Comparison of ENCODE assay signal across 3 cellular contexts in the genomic region with DNA sequence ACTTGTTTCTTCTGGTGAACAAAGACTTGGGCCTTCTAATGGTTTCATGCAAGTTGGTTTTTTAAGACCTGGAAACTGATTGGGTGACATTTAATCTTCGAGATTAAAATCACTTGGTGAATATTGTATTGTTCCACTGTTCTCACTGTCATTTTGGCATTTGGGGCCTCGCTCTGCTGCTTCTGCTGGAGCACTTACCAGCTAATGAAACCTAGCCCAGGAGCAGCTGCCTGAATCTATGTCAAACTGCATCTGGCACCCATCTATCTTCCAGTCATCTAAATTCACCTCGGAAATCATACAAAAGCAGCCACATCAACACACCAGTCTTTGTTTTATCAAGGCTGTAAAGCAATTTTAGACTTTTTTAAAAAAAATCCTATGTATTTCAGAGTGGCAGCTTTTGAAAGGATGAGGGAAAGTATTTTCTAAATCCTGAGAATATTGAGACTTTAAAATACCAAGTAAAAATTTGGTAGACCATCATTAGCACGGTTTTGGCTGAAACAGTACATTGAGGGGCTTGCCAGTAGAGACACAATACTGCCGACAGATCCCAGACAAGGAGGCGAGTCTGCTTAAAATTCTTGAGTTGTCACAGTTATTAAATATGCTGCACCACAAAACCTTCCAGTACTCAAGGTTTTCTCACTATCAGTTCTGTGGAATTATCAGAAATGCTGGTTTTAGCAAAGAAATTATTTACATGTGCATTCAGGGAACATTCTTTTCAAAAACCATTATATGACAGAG.
A peak's percentile ranks its signal among the peaks of the same experiment; 100 is the strongest.
TF ChIP-seq lines count a peak whose summit lies in the region.

No MANE protein-coding gene starts in this region.

TF ChIP-seq in liver, 16 proteins besides CTCF, POLR2A, EP300 and RAD21:
- TF ChIP-seq TAF1 (conservative IDR thresholded peaks at IDR 0.05), result no peak
- TF ChIP-seq NR2F2 (IDR thresholded peaks at IDR 0.05), result no peak
- no peak for TF ChIP-seq EGR1 (IDR thresholded peaks at IDR 0.05; ENCODE audit: low read depth in 2 of 2)
- TF ChIP-seq HNF4G (IDR thresholded peaks at IDR 0.05), result no peak
- no peak for TF ChIP-seq YY1 (IDR thresholded peaks at IDR 0.05)
- no peak for TF ChIP-seq HNF4A (conservative IDR thresholded peaks at IDR 0.05)
- TF ChIP-seq, protein P1, sequence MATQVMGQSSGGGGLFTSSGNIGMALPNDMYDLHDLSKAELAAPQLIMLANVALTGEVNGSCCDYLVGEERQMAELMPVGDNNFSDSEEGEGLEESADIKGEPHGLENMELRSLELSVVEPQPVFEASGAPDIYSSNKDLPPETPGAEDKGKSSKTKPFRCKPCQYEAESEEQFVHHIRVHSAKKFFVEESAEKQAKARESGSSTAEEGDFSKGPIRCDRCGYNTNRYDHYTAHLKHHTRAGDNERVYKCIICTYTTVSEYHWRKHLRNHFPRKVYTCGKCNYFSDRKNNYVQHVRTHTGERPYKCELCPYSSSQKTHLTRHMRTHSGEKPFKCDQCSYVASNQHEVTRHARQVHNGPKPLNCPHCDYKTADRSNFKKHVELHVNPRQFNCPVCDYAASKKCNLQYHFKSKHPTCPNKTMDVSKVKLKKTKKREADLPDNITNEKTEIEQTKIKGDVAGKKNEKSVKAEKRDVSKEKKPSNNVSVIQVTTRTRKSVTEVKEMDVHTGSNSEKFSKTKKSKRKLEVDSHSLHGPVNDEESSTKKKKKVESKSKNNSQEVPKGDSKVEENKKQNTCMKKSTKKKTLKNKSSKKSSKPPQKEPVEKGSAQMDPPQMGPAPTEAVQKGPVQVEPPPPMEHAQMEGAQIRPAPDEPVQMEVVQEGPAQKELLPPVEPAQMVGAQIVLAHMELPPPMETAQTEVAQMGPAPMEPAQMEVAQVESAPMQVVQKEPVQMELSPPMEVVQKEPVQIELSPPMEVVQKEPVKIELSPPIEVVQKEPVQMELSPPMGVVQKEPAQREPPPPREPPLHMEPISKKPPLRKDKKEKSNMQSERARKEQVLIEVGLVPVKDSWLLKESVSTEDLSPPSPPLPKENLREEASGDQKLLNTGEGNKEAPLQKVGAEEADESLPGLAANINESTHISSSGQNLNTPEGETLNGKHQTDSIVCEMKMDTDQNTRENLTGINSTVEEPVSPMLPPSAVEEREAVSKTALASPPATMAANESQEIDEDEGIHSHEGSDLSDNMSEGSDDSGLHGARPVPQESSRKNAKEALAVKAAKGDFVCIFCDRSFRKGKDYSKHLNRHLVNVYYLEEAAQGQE (IDR thresholded peaks at IDR 0.05), result no peak
- TF ChIP-seq ZBTB33 (IDR thresholded peaks at IDR 0.05), result no peak
- no peak for TF ChIP-seq SP1 (IDR thresholded peaks at IDR 0.05)
- TF ChIP-seq, protein P2, sequence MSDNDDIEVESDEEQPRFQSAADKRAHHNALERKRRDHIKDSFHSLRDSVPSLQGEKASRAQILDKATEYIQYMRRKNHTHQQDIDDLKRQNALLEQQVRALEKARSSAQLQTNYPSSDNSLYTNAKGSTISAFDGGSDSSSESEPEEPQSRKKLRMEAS (IDR thresholded peaks at IDR 0.05), result no peak
- no peak for TF ChIP-seq FOXA2 (IDR thresholded peaks at IDR 0.05)

TF ChIP-seq in HepG2, 621 proteins besides CTCF, POLR2A, EP300 and RAD21:
- TF ChIP-seq ZNF790 (CRISPR knock-in tag; IDR thresholded peaks at IDR 0.05; ENCODE audit: borderline replicate concordance), result no peak
- no peak for TF ChIP-seq ZSCAN25 (CRISPR knock-in tag; IDR thresholded peaks at IDR 0.05)
- no peak for TF ChIP-seq ADNP (CRISPR knock-in tag; IDR thresholded peaks at IDR 0.05)
- TF ChIP-seq, protein P3, sequence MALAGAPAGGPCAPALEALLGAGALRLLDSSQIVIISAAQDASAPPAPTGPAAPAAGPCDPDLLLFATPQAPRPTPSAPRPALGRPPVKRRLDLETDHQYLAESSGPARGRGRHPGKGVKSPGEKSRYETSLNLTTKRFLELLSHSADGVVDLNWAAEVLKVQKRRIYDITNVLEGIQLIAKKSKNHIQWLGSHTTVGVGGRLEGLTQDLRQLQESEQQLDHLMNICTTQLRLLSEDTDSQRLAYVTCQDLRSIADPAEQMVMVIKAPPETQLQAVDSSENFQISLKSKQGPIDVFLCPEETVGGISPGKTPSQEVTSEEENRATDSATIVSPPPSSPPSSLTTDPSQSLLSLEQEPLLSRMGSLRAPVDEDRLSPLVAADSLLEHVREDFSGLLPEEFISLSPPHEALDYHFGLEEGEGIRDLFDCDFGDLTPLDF (CRISPR knock-in tag; IDR thresholded peaks at IDR 0.05), result no peak
- no peak for TF ChIP-seq ZNF713 (CRISPR knock-in tag; IDR thresholded peaks at IDR 0.05)
- no peak for TF ChIP-seq ZFP41 (CRISPR knock-in tag; IDR thresholded peaks at IDR 0.05; ENCODE audit: borderline replicate concordance)
- TF ChIP-seq ZNF24 (IDR thresholded peaks at IDR 0.05), result no peak
- no peak for TF ChIP-seq SCMH1 (CRISPR knock-in tag; IDR thresholded peaks at IDR 0.05; ENCODE audit: borderline replicate concordance)
- no peak for TF ChIP-seq HDAC6 (IDR thresholded peaks at IDR 0.05; ENCODE audit: low read depth, low read length)
- TF ChIP-seq, protein P4, sequence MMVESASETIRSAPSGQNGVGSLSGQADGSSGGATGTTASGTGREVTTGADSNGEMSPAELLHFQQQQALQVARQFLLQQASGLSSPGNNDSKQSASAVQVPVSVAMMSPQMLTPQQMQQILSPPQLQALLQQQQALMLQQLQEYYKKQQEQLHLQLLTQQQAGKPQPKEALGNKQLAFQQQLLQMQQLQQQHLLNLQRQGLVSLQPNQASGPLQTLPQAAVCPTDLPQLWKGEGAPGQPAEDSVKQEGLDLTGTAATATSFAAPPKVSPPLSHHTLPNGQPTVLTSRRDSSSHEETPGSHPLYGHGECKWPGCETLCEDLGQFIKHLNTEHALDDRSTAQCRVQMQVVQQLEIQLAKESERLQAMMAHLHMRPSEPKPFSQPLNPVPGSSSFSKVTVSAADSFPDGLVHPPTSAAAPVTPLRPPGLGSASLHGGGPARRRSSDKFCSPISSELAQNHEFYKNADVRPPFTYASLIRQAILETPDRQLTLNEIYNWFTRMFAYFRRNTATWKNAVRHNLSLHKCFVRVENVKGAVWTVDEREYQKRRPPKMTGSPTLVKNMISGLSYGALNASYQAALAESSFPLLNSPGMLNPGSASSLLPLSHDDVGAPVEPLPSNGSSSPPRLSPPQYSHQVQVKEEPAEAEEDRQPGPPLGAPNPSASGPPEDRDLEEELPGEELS (CRISPR knock-in tag; IDR thresholded peaks at IDR 0.05), result no peak
- no peak for TF ChIP-seq USF2 (IDR thresholded peaks at IDR 0.05; ENCODE audit: low read depth, low read length)
- TF ChIP-seq USF2 (CRISPR knock-in tag; IDR thresholded peaks at IDR 0.05; ENCODE audit: borderline replicate concordance), result no peak
- TF ChIP-seq, protein P5, sequence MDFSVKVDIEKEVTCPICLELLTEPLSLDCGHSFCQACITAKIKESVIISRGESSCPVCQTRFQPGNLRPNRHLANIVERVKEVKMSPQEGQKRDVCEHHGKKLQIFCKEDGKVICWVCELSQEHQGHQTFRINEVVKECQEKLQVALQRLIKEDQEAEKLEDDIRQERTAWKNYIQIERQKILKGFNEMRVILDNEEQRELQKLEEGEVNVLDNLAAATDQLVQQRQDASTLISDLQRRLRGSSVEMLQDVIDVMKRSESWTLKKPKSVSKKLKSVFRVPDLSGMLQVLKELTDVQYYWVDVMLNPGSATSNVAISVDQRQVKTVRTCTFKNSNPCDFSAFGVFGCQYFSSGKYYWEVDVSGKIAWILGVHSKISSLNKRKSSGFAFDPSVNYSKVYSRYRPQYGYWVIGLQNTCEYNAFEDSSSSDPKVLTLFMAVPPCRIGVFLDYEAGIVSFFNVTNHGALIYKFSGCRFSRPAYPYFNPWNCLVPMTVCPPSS (IDR thresholded peaks at IDR 0.05), result no peak
TF ChIP-seq in HepG2: peak in this region for 0.

TF ChIP-seq in SK-N-SH, 30 proteins besides CTCF, POLR2A, EP300 and RAD21:
- TF ChIP-seq CHD2 (IDR thresholded peaks at IDR 0.05; ENCODE audit: low read length, partially characterized antibody) (no peak), GATA2 (CRISPR knock-in tag; IDR thresholded peaks at IDR 0.05) (peak; percentile 79), RCOR1 (IDR thresholded peaks at IDR 0.05; ENCODE audit: low read length) (peak; percentile 65)
